8 cellular contexts compared by ENCODE assay signal in genomic region chr5:177403826-177404640, GRCh38. TPM values are rescaled to one million over a fixed set of nuclear protein-coding genes. Genes with fewer than 3 reads are reported as not detected.
DNase-seq lines count a peak whose midpoint lies in the region; ATAC-seq, FAIRE-seq and TF ChIP-seq lines count a peak whose summit lies in the region.

No MANE protein-coding gene starts in this region.

- FAIRE-seq in bronchial epithelial cell (lab: Jason Lieb, UNC) = no peak

- ATAC-seq in GM18502 (IDR thresholded peaks at IDR 0.05; ENCODE audit: poor library complexity, unreplicated experiment) (peak; percentile 85), HG02885 (IDR thresholded peaks at IDR 0.05; ENCODE audit: poor library complexity, unreplicated experiment) (peak; percentile 81)

- H3K27ac ChIP-seq in WERI-Rb-1 = peak overlapping the region; percentile 68

- peak; percentile 77 for TF ChIP-seq CTCF in WERI-Rb-1 (IDR thresholded peaks at IDR 0.05; ENCODE audit: low read depth, low read length)
- peak; percentile 86 for TF ChIP-seq CTCF in bronchial epithelial cell (IDR thresholded peaks at IDR 0.05; ENCODE audit: insufficient read depth, low read length, severe bottlenecking)

- H3K4me3 ChIP-seq in WERI-Rb-1 (ENCODE audit: low read depth, low read length) (peak overlapping the region; percentile 51), bronchial epithelial cell (ENCODE audit: low read depth, low read length) (peak overlapping the region; percentile 55)

- H3K27me3 ChIP-seq in WERI-Rb-1 (ENCODE audit: insufficient read depth, low read depth, severe bottlenecking) (no peaks in the 10 kb centered on the region), bronchial epithelial cell (ENCODE audit: control insufficient read depth, insufficient read depth, low read length) (peaks cover 7% of the 10 kb centered on the region)

- DNase-seq in 8988T (peak; percentile 97), NCI-H2081 treated with DMSO at 0.1 percent for 48 hours (lab: John Stamatoyannopoulos, UW) (peak; percentile 36), WERI-Rb-1 (peak; percentile 76), bronchial epithelial cell (ENCODE audit: low read depth) (peak; percentile 56), islet precursor cell (peak; percentile 83)
- DNase-seq in stimulated activated CD4-positive, alpha-beta T cell treated with anti-CD3 and anti-CD28 coated beads, Interleukin-12 subunit alpha, Interleukin-12 subunit beta, amount 100 ng/mL, for 48 hours (ENCODE audit: low read depth in 2 of 3, low spot score in 1 of 3) = peak; percentile 68 to 80 (median 73)

- no peaks in the 10 kb centered on the region for H3K9me3 ChIP-seq in WERI-Rb-1 (ENCODE audit: severe bottlenecking)

- H3K36me3 ChIP-seq in WERI-Rb-1 = no peaks in the 10 kb centered on the region
- no peaks in the 10 kb centered on the region for H3K36me3 ChIP-seq in bronchial epithelial cell (ENCODE audit: control insufficient read depth, insufficient read depth, low read length)

RNA-seq across cellular contexts. Expression of gene PFN3, which starts 3.6 kb away (rescaled TPM):
- not detected in 2 replicates for total RNA-seq in bronchial epithelial cell

RNA-seq across cellular contexts. Expression of gene F12, which starts 5.3 kb away (rescaled TPM):
- total RNA-seq in bronchial epithelial cell = 5.0 and 7.9 TPM in 2 replicates

RNA-seq across cellular contexts. Expression of gene SLC34A1, which starts 19.8 kb away (rescaled TPM):
- total RNA-seq in bronchial epithelial cell = not detected in 2 replicates

RNA-seq across cellular contexts. Expression of gene GRK6, which starts 22.4 kb away (rescaled TPM):
- total RNA-seq in bronchial epithelial cell = 22.9 and 41.1 TPM in 2 replicates

RNA-seq across cellular contexts. Expression of gene PRR7, which starts 42.6 kb away (rescaled TPM):
- total RNA-seq in bronchial epithelial cell = 3.1 and 5.0 TPM in 2 replicates

Comparison
In these comparisons a context has a peak if more than half of its experiments do, and no peak if none do; other contexts are left out.
1. Peak in every context shown above with its lines: DNase-seq, ATAC-seq, H3K4me3 ChIP-seq and H3K27ac ChIP-seq.
2. DNase-seq: peak in every context shown above with its lines; median percentile 97 in 8988T; 83 in islet precursor cell; 76 in WERI-Rb-1; 73 in stimulated activated CD4-positive, alpha-beta T cell treated with anti-CD3 and anti-CD28 coated beads, Interleukin-12 subunit alpha, Interleukin-12 subunit beta, amount 100 ng/mL, for 48 hours; 56 in bronchial epithelial cell; 36 in NCI-H2081 treated with DMSO at 0.1 percent for 48 hours.